Comparison of ENCODE assay signal across 8 cellular contexts in the genomic region with DNA sequence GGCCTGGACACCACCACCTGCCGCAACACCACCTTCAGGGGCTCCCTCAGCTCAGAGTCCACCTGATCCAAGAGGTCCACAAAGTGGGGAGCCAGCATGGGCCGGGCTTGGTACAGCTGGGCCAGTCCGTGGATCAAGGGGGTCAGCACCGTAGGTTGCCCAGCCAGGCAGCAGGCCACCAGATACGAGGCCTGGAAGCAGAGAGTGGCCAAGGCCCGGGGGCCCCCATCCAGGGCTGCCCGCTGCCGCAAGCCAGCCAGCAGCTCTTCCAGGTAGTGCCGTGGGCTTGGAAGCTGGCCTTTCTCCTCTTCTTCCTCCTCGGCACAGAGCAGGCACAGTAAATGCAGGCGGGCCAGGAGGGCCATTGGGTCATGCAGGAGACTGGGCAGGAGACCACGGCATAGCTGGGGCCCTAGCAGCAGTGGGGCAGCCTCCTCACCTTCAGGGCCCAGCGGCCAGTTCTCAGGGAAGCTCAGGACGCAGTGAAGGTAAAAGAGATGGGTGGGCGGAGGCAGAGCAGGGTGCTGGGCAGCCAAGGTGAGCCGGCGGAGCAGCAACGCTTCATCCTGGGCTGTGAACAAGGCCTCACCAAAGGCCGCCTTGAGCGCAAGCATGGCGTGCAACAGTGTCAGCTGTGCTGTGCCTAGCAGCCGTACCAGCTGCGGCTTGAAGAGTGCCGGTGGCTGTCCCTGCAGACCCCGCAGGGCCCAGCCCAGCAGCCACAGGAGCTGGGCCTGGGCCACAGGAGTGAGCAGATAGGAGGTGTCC. TPM values are rescaled to one million over a fixed set of nuclear protein-coding genes. Genes with fewer than 3 reads are reported as not detected.
DNase-seq lines count a peak whose midpoint lies in the region; ATAC-seq and TF ChIP-seq lines count a peak whose summit lies in the region.

No MANE protein-coding gene starts in this region.

- H3K4me3 ChIP-seq in PC-3 (ENCODE audit: low read length) (peak overlapping the region; percentile 84), parathyroid adenoma (ENCODE audit: low read depth, low read length) (peak overlapping the region; percentile 54)

- H2AFZ ChIP-seq in PC-3 (ENCODE audit: low read length) = no peak overlapping the region
- no peak overlapping the region for H2AFZ ChIP-seq in parathyroid adenoma

- no peaks in the 10 kb centered on the region for H3F3A ChIP-seq in PC-3 (ENCODE audit: low read length, unreplicated experiment)

- H3K4me1 ChIP-seq in PC-3 (ENCODE audit: insufficient read depth, low read length) (peaks cover 23% of the 10 kb centered on the region), parathyroid adenoma (peaks cover 4% of the 10 kb centered on the region)

- no TSS peak for BruUV-seq in Calu3 (replicated peaks; lab: Mats Ljungman, UMichigan)
- BruUV-seq in PC-3 (replicated peaks; lab: Mats Ljungman, UMichigan) = no TSS peak

- no peaks in the 10 kb centered on the region for H3K9me3 Mint-ChIP-seq in Calu3 (ENCODE audit: low read depth, unreplicated experiment)

- peak overlapping the region; percentile 96 for H3K4me2 ChIP-seq in PC-3 (ENCODE audit: low read length)
- peak overlapping the region; percentile 73 for H3K4me2 ChIP-seq in parathyroid adenoma (ENCODE audit: low read length)

- TF ChIP-seq CTCF in Calu3 (IDR thresholded peaks at IDR 0.05; ENCODE audit: unreplicated experiment) (no peak), PC-3 (conservative IDR thresholded peaks at IDR 0.05; ENCODE audit: low read depth, low read length) (no peak), parathyroid adenoma (IDR thresholded peaks at IDR 0.05) (no peak)

- H3K4me1 Mint-ChIP-seq in Calu3 (ENCODE audit: low read depth, unreplicated experiment) = peaks cover 16% of the 10 kb centered on the region

- H3K36me3 ChIP-seq in PC-3 (ENCODE audit: low read depth, low read length) (peaks cover 19% of the 10 kb centered on the region; the same call in 1 of the 2 replicates), parathyroid adenoma (ENCODE audit: control insufficient read depth, insufficient read depth, low read length) (no peaks in the 10 kb centered on the region)

- H3K9me2 ChIP-seq in PC-3 (replicated peaks; ENCODE audit: low read length) = no peaks in the 10 kb centered on the region

- H3K27ac ChIP-seq in PC-3 (ENCODE audit: low read length) = no peak overlapping the region
- no peak overlapping the region for H3K27ac ChIP-seq in parathyroid adenoma

- CTCF ChIA-PET in Calu3 (lab: Charles Lee) (interaction anchor here (0.8 to 2.5 kb wide), 9 partner anchors 9 to 67 kb away, joined by 3 to 39 read pairs (median 7); a partner anchor contains a TSS), PC-3 (lab: Charles Lee) (interaction anchor here (0.7 to 2.1 kb wide), 9 partner anchors 10 to 207 kb away, joined by 4 to 44 read pairs (median 6); a partner anchor contains a TSS)

- intact Hi-C loops in Calu3 (cut with micrococcal nuclease; ENCODE audit: unreplicated experiment) = no loop called here
- intact Hi-C loops in PC-3 (cut with micrococcal nuclease) = no loop called here

- peaks cover 22% of the 10 kb centered on the region for H4K20me1 ChIP-seq in PC-3 (ENCODE audit: low read length)

- peak overlapping the region; percentile 74 for H3K9ac ChIP-seq in PC-3 (ENCODE audit: low read length)
- H3K9ac ChIP-seq in parathyroid adenoma = no peak overlapping the region

- H3K27me3 Mint-ChIP-seq in Calu3 (ENCODE audit: unreplicated experiment) = no peaks in the 10 kb centered on the region

- H3K27me3 ChIP-seq in PC-3 (ENCODE audit: low read length) = no peaks in the 10 kb centered on the region
- H3K27me3 ChIP-seq in parathyroid adenoma (ENCODE audit: control insufficient read depth, insufficient read depth, low read length) = no peaks in the 10 kb centered on the region

- ATAC-seq in PC-3 = no peak
- ATAC-seq in activated CD4-positive, CD25-positive, alpha-beta regulatory T cell treated with anti-CD3 and anti-CD28 coated beads, Interleukin-2, amount 50 U/mL, for 24 hours = no peak

- peak overlapping the region; percentile 98 for H3K4me3 Mint-ChIP-seq in Calu3 (ENCODE audit: low read depth, unreplicated experiment)

- no peaks in the 10 kb centered on the region for H3K9me3 ChIP-seq in PC-3 (ENCODE audit: low read length)
- H3K9me3 ChIP-seq in parathyroid adenoma (ENCODE audit: control insufficient read depth, low read length) = no peaks in the 10 kb centered on the region

- H3K27ac Mint-ChIP-seq in Calu3 (ENCODE audit: unreplicated experiment) = no peak overlapping the region

- no peak for DNase-seq in Calu3
- no peak for DNase-seq in PC-3
- DNase-seq in epidermal melanocyte (ENCODE audit: insufficient read length, low spot score) = peak; percentile 4
- DNase-seq in kidney glomerular epithelial cell (lab: John Stamatoyannopoulos, UW) = no peak
- DNase-seq in pons (ENCODE audit: low spot score) = no peak
- DNase-seq in NCI-H774 (lab: John Stamatoyannopoulos, UW) = no peak

- H3K36me3 Mint-ChIP-seq in Calu3 (ENCODE audit: insufficient read depth, unreplicated experiment) = peaks cover 11% of the 10 kb centered on the region

- POLR2A ChIA-PET in PC-3 (lab: Charles Lee; ENCODE audit: unreplicated experiment) = interaction anchor here (0.5 kb wide), 1 partner anchor 500 kb away, joined by 4 read pairs; no protein-coding TSS in a partner anchor

- H3K79me2 ChIP-seq in PC-3 (ENCODE audit: low read length) (peaks cover 44% of the 10 kb centered on the region), parathyroid adenoma (no peaks in the 10 kb centered on the region)

RNA-seq across cellular contexts. Expression of a gene that starts 1.7 kb away (rescaled TPM):
- total RNA-seq in Calu3 (2022) (18.5 and 21.9 TPM in 2 replicates), PC-3 (2014; rRNA removed) (24.2 and 31.4 TPM in 2 replicates)

RNA-seq across cellular contexts. Expression of a gene that starts 7.8 kb away (rescaled TPM):
- total RNA-seq in Calu3 (2022) (12.7 and 15.2 TPM in 2 replicates), PC-3 (2014; rRNA removed) (17.1 and 18.1 TPM in 2 replicates)

RNA-seq across cellular contexts. Expression of a gene that starts 54.7 kb away (rescaled TPM):
- total RNA-seq in Calu3 (2022) (not detected in 2 replicates), PC-3 (2014; rRNA removed) (not detected in 2 replicates)

RNA-seq across cellular contexts. Expression of a gene that starts 58.5 kb away (rescaled TPM):
- total RNA-seq in Calu3 (2022) = 26.2 and 28.2 TPM in 2 replicates
- total RNA-seq in PC-3 (2014; rRNA removed) = 96.2 and 172 TPM in 2 replicates
